In the genomic region with DNA sequence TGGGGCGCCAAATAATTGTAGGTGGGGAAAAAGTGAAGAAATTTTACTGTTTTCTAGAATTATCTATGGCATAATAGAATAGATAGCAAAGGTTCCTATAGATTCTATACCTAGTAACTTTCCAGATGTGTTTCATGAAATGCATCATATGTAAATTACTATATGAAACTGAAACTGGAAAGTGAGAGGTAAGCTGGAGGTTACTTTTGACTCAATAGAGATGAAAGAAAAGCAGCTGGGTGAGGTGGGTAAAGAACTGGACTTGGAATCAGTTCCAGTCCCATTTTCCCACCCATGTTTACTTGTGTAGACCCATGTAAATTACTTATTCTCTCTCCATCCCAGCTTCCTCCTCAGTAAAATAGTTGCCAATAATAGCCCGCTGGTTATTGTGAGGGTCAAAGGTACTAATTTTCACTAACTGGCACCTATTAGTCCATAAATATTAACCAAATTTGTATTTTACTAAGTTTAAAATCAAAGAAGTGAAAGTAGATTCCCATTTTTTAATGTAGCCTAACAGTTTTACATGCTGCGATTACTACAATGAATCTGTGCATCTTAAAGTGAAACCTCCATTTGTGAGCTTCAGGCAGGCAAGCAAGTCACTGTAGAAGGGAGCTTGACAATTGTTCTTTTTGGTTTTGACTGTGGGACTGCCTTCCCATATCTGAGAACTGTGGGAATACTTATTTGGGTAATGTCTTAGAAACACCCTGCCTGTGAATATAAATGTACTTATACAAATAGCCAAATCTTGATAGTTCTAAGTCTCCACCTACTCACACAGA, we compare ENCODE assay signal across 10 cellular contexts.
DNase-seq lines count a peak whose midpoint lies in the region; ATAC-seq and TF ChIP-seq lines count a peak whose summit lies in the region.
"Had no signal": no experiment of that assay in that cellular context is flagged by ENCODE, and none has a peak within 500 bp of the region (broad histone marks: within the 10 kb centered on the region; RNA-seq: fewer than 3 reads in every experiment).

No MANE protein-coding gene starts in this region.

- DNase-seq in fibroblast of peridontal ligament (ENCODE audit: extremely low read depth) (peak; percentile 4), EL (no peak), BE2C (no peak)
- DNase-seq in stimulated activated naive CD4-positive, alpha-beta T cell (lab: John Stamatoyannopoulos, UW), result no peak
- no peak for DNase-seq in naive thymus-derived CD8-positive, alpha-beta T cell
- DNase-seq: GDM1, NCI-H1105 had no signal

- ATAC-seq in GM18505 (IDR thresholded peaks at IDR 0.05; ENCODE audit: unreplicated experiment), result peak; percentile 88
- ATAC-seq in GM21390 (IDR thresholded peaks at IDR 0.05; ENCODE audit: unreplicated experiment), result peak; percentile 95
- peak; percentile 96 for ATAC-seq in HG03280 (IDR thresholded peaks at IDR 0.05; ENCODE audit: unreplicated experiment)
- no peak for ATAC-seq in naive thymus-derived CD8-positive, alpha-beta T cell

- H3K36me3 Mint-ChIP-seq in naive thymus-derived CD8-positive, alpha-beta T cell, result peaks cover 0 to 10% (median 0%) of the 10 kb centered on the region in 3 donors

- TF ChIP-seq CTCF in BE2C (IDR thresholded peaks at IDR 0.05; ENCODE audit: low read depth, low read length), result no peak

- H3K27me3 Mint-ChIP-seq in naive thymus-derived CD8-positive, alpha-beta T cell, result no peaks in the 10 kb centered on the region

- TF ChIP-seq POLR2A in GM18505 (IDR thresholded peaks at IDR 0.05; ENCODE audit: borderline replicate concordance, extremely low read depth, insufficient read depth, insufficient read length), result no peak

- no peaks in the 10 kb centered on the region for H3K9me3 Mint-ChIP-seq in naive thymus-derived CD8-positive, alpha-beta T cell

- H3K36me3 ChIP-seq in BE2C, result no peaks in the 10 kb centered on the region

- no peak overlapping the region for H3K4me3 ChIP-seq in BE2C (ENCODE audit: low read depth, low read length)

- H3K4me1 ChIP-seq in BE2C, result peaks cover 2% of the 10 kb centered on the region; the same call in 1 of the 2 replicates

- POLR2A ChIA-PET in naive thymus-derived CD8-positive, alpha-beta T cell (lab: Charles Lee), result no interaction called here

- H3K4me3 Mint-ChIP-seq in naive thymus-derived CD8-positive, alpha-beta T cell, result no peak overlapping the region

- H3K9me3 ChIP-seq in BE2C, result no peaks in the 10 kb centered on the region

- H3K27ac Mint-ChIP-seq in naive thymus-derived CD8-positive, alpha-beta T cell, result peak overlapping the region in 3 of 10 donors; percentile 3 to 57 (median 19)

- H3K4me1 Mint-ChIP-seq in naive thymus-derived CD8-positive, alpha-beta T cell, result peaks cover 0 to 26% (median 2%) of the 10 kb centered on the region in 4 donors

- no peaks in the 10 kb centered on the region for H3K27me3 ChIP-seq in BE2C

Comparison
In these comparisons a context has a peak if more than half of its experiments do, and no peak if none do; other contexts are left out.
1. ATAC-seq: peak in GM18505 (single experiment), GM21390 (single experiment) and HG03280 (single experiment); none in naive thymus-derived CD8-positive, alpha-beta T cell (0 of 2).